27 cellular contexts compared by ENCODE assay signal in genomic region chr2:117500721-117501120, GRCh38.
"Had no signal": no experiment of that assay in that cellular context is flagged by ENCODE, and none has a peak within 500 bp of the region (broad histone marks: within the 10 kb centered on the region; RNA-seq: fewer than 3 reads in every experiment).

No MANE protein-coding gene starts in this region.

- DNase-seq: stimulated activated CD4-positive, alpha-beta T cell treated with anti-CD3 and anti-CD28 coated beads, Interleukin-2, amount 100 ng/mL, for 48 hours; stimulated activated CD4-positive, alpha-beta T cell treated with anti-CD3 and anti-CD28 coated beads, Interleukin-4, amount 100 ng/mL, for 1 hour; stimulated activated CD4-positive, alpha-beta T cell treated with anti-CD3 and anti-CD28 coated beads, Interleukin-4, amount 100 ng/mL, for 24 hours; stimulated activated CD4-positive, alpha-beta T cell treated with anti-CD3 and anti-CD28 coated beads, Interleukin-4, amount 100 ng/mL, for 4 hours; stimulated activated CD8-positive, alpha-beta memory T cell treated with anti-CD3 and anti-CD28 coated beads, Interleukin-4, amount 100 ng/mL, for 48 hours; stimulated activated naive B cell treated with anti-CD40 and anti-IgM and Interleukin-4, amounts not matched to agents 10 μg/mL and 1 μg/mL and 100 μg/mL, for 72 hours; stimulated activated naive CD4-positive, alpha-beta T cell; stimulated activated naive CD4-positive, alpha-beta T cell treated with Interleukin-2 at 50 U/mL for 16 hours; stimulated activated naive CD8-positive, alpha-beta T cell treated with anti-CD3 and anti-CD28 coated beads, Interleukin-15, amount 100 ng/mL, for 72 hours; stimulated activated naive CD8-positive, alpha-beta T cell treated with anti-CD3 and anti-CD28 coated beads, Interleukin-15, Interleukin-2, amounts not matched to agents 100 U/mL and 50 U/mL, for 24 hours; stomach; substantia nigra; testis; thyroid gland; tibial artery; transverse colon; upper lobe of left lung; upper lobe of right lung; uterus had no signal

- H3K9me3 Mint-ChIP-seq: type B pancreatic cell had no signal

- H3K36me3 Mint-ChIP-seq: stimulated activated effector memory CD8-positive, alpha-beta T cell treated with anti-CD3 and anti-CD28 coated beads, Interleukin-12 subunit alpha, Interleukin-12 subunit beta, amount 100 ng/mL, for 72 hours; stimulated activated memory B cell treated with anti-CD40 and anti-IgM and Interleukin-4, amounts not matched to agents 10 μg/mL and 1 μg/mL and 100 μg/mL, for 72 hours; stimulated activated naive B cell treated with anti-CD40 and anti-IgM and Interleukin-4, amounts not matched to agents 10 μg/mL and 1 μg/mL and 100 μg/mL, for 72 hours; type B pancreatic cell had no signal

- H3K4me1 ChIP-seq: stomach, suprapubic skin, testis, thyroid gland, tibial artery, tibial nerve, transverse colon, upper lobe of left lung, upper lobe of right lung, uterus, vagina had no signal

- H3K9me3 ChIP-seq: testis, thoracic aorta, thyroid gland, tibial artery, transverse colon, upper lobe of left lung, upper lobe of right lung, uterus, vagina had no signal

- H3K4me1 Mint-ChIP-seq: stimulated activated effector memory CD8-positive, alpha-beta T cell treated with anti-CD3 and anti-CD28 coated beads, Interleukin-12 subunit alpha, Interleukin-12 subunit beta, amount 100 ng/mL, for 72 hours; stimulated activated memory B cell treated with anti-CD40 and anti-IgM and Interleukin-4, amounts not matched to agents 10 μg/mL and 1 μg/mL and 100 μg/mL, for 72 hours; stimulated activated naive B cell treated with anti-CD40 and anti-IgM and Interleukin-4, amounts not matched to agents 10 μg/mL and 1 μg/mL and 100 μg/mL, for 72 hours; stimulated activated naive CD8-positive, alpha-beta T cell treated with anti-CD3 and anti-CD28 coated beads, Interleukin-15, amount 100 ng/mL, for 72 hours had no signal

- H3K27me3 ChIP-seq: stomach, suprapubic skin, testis, thyroid gland, tibial artery, tibial nerve, transverse colon, upper lobe of left lung, upper lobe of right lung, uterus, vagina had no signal

- H3K27ac Mint-ChIP-seq: stimulated activated effector memory CD8-positive, alpha-beta T cell treated with anti-CD3 and anti-CD28 coated beads, Interleukin-12 subunit alpha, Interleukin-12 subunit beta, amount 100 ng/mL, for 72 hours; stimulated activated memory B cell treated with anti-CD40 and anti-IgM and Interleukin-4, amounts not matched to agents 10 μg/mL and 1 μg/mL and 100 μg/mL, for 72 hours; stimulated activated naive B cell treated with anti-CD40 and anti-IgM and Interleukin-4, amounts not matched to agents 10 μg/mL and 1 μg/mL and 100 μg/mL, for 72 hours; stimulated activated naive CD8-positive, alpha-beta T cell treated with anti-CD3 and anti-CD28 coated beads, Interleukin-15, amount 100 ng/mL, for 72 hours; stimulated activated naive CD8-positive, alpha-beta T cell treated with anti-CD3 and anti-CD28 coated beads, Interleukin-15, Interleukin-2, amounts not matched to agents 100 ng/mL and 50 ng/mL, for 24 hours; type B pancreatic cell had no signal

- H3K4me3 ChIP-seq: stomach, suprapubic skin, testis, thoracic aorta, thyroid gland, tibial artery, tibial nerve, transverse colon, upper lobe of left lung, upper lobe of right lung, uterus, vagina had no signal

- H3K27me3 Mint-ChIP-seq: stimulated activated memory B cell treated with anti-CD40 and anti-IgM and Interleukin-4, amounts not matched to agents 10 μg/mL and 1 μg/mL and 100 μg/mL, for 72 hours; stimulated activated naive B cell treated with anti-CD40 and anti-IgM and Interleukin-4, amounts not matched to agents 10 μg/mL and 1 μg/mL and 100 μg/mL, for 72 hours; stimulated activated naive CD8-positive, alpha-beta T cell treated with anti-CD3 and anti-CD28 coated beads, Interleukin-15, amount 100 ng/mL, for 72 hours; stimulated activated naive CD8-positive, alpha-beta T cell treated with anti-CD3 and anti-CD28 coated beads, Interleukin-15, Interleukin-2, amounts not matched to agents 100 ng/mL and 50 ng/mL, for 24 hours; type B pancreatic cell had no signal

- H3K27ac ChIP-seq: stomach, suprapubic skin, testis, thoracic aorta, thyroid gland, tibial artery, tibial nerve, transverse colon, upper lobe of left lung, upper lobe of right lung, uterus, vagina had no signal

- H3K36me3 ChIP-seq: stomach, suprapubic skin, thoracic aorta, thyroid gland, tibial artery, tibial nerve, transverse colon, upper lobe of left lung, upper lobe of right lung, uterus, vagina had no signal

- H3K4me3 Mint-ChIP-seq: stimulated activated effector memory CD8-positive, alpha-beta T cell treated with anti-CD3 and anti-CD28 coated beads, Interleukin-12 subunit alpha, Interleukin-12 subunit beta, amount 100 ng/mL, for 72 hours; stimulated activated memory B cell treated with anti-CD40 and anti-IgM and Interleukin-4, amounts not matched to agents 10 μg/mL and 1 μg/mL and 100 μg/mL, for 72 hours; stimulated activated naive B cell treated with anti-CD40 and anti-IgM and Interleukin-4, amounts not matched to agents 10 μg/mL and 1 μg/mL and 100 μg/mL, for 72 hours; stimulated activated naive CD8-positive, alpha-beta T cell treated with anti-CD3 and anti-CD28 coated beads, Interleukin-15, amount 100 ng/mL, for 72 hours; stimulated activated naive CD8-positive, alpha-beta T cell treated with anti-CD3 and anti-CD28 coated beads, Interleukin-15, Interleukin-2, amounts not matched to agents 100 ng/mL and 50 ng/mL, for 24 hours; type B pancreatic cell had no signal
